ENCODE assay signal across 8 cellular contexts in genomic region chr17:46922487-46922803, GRCh38. TPM values are rescaled to one million over a fixed set of nuclear protein-coding genes. Genes with fewer than 3 reads are reported as not detected.
A peak's percentile ranks its signal among the peaks of the same experiment; 100 is the strongest.
DNase-seq lines count a peak whose midpoint lies in the region; ATAC-seq, FAIRE-seq and TF ChIP-seq lines count a peak whose summit lies in the region.

No MANE protein-coding gene starts in this region.

- peak overlapping the region; percentile 95 for H3K4me3 ChIP-seq in mucosa of descending colon

- no peak for DNase-seq in stimulated activated naive CD8-positive, alpha-beta T cell treated with anti-CD3 and anti-CD28 coated beads, Interleukin-15, Interleukin-2, amounts not matched to agents 100 U/mL and 50 U/mL, for 24 hours
- DNase-seq in mucosa of descending colon (no peak), SIG-M5 (lab: John Stamatoyannopoulos, UW) (no peak), GM12892 (ENCODE audit: insufficient read length) (no peak), cerebellar nuclear complex (lab: John Stamatoyannopoulos, UW) (no peak)

- no peak for FAIRE-seq in GM12892 (lab: Jason Lieb, UNC)

- peak overlapping the region; percentile 92 for H3K4me3 Mint-ChIP-seq in stimulated activated naive CD8-positive, alpha-beta T cell treated with anti-CD3 and anti-CD28 coated beads, Interleukin-15, Interleukin-2, amounts not matched to agents 100 ng/mL and 50 ng/mL, for 24 hours

- no peaks in the 10 kb centered on the region for H3K36me3 ChIP-seq in mucosa of descending colon (ENCODE audit: low read depth)

- H3K36me3 Mint-ChIP-seq in stimulated activated naive CD8-positive, alpha-beta T cell treated with anti-CD3 and anti-CD28 coated beads, Interleukin-15, Interleukin-2, amounts not matched to agents 100 ng/mL and 50 ng/mL, for 24 hours (ENCODE audit: low read depth), result peaks cover 21% of the 10 kb centered on the region

- H3K27ac ChIP-seq in cingulate gyrus (ENCODE audit: low read depth, low read length), result peak overlapping the region; percentile 100

- no peak for TF ChIP-seq CTCF in mucosa of descending colon (IDR thresholded peaks at IDR 0.05)

- H3K4me1 Mint-ChIP-seq in stimulated activated naive CD8-positive, alpha-beta T cell treated with anti-CD3 and anti-CD28 coated beads, Interleukin-15, Interleukin-2, amounts not matched to agents 100 ng/mL and 50 ng/mL, for 24 hours (ENCODE audit: low read depth), result peaks cover 42% of the 10 kb centered on the region

- H3K27me3 Mint-ChIP-seq in stimulated activated naive CD8-positive, alpha-beta T cell treated with anti-CD3 and anti-CD28 coated beads, Interleukin-15, Interleukin-2, amounts not matched to agents 100 ng/mL and 50 ng/mL, for 24 hours, result no peaks in the 10 kb centered on the region

- H3K9me3 Mint-ChIP-seq in stimulated activated naive CD8-positive, alpha-beta T cell treated with anti-CD3 and anti-CD28 coated beads, Interleukin-15, Interleukin-2, amounts not matched to agents 100 ng/mL and 50 ng/mL, for 24 hours, result no peaks in the 10 kb centered on the region

- H3K4me1 ChIP-seq in mucosa of descending colon (ENCODE audit: low read depth), result peaks cover 13% of the 10 kb centered on the region

- intact Hi-C loops in mucosa of descending colon (cut with DNase I, micrococcal nuclease), result no loop called here

- no peaks in the 10 kb centered on the region for H3K9me3 ChIP-seq in mucosa of descending colon

- H3K27ac Mint-ChIP-seq in stimulated activated naive CD8-positive, alpha-beta T cell treated with anti-CD3 and anti-CD28 coated beads, Interleukin-15, Interleukin-2, amounts not matched to agents 100 ng/mL and 50 ng/mL, for 24 hours, result peak overlapping the region; percentile 100

- no peak for ATAC-seq in stimulated activated naive CD8-positive, alpha-beta T cell treated with anti-CD3 and anti-CD28 coated beads, Interleukin-15, Interleukin-2, amounts not matched to agents 100 U/mL and 50 U/mL, for 24 hours
- ATAC-seq in mucosa of descending colon (peak; percentile 3), HG03521 (IDR thresholded peaks at IDR 0.05; ENCODE audit: unreplicated experiment) (no peak)

- TF ChIP-seq POLR2A in GM12892 (IDR thresholded peaks at IDR 0.05; ENCODE audit: low read depth, low read length), result no peak

RNA-seq across cellular contexts. Expression of gene GOSR2, which starts 0.5 kb away (rescaled TPM):
- 10 to 100 TPM; 53.7 to 56.5 (median 55.0) TPM for total RNA-seq in mucosa of descending colon
- polyA plus RNA-seq in GM12892 (2012; ENCODE audit: missing spikeins), result 29.6 TPM

RNA-seq across cellular contexts. Expression of gene RPRML, which starts 56.6 kb away (rescaled TPM):
- under 1 TPM in 2 of 3 donors, not detected in 1; 0.26 to 0.44 TPM for total RNA-seq in mucosa of descending colon
- not detected for polyA plus RNA-seq in GM12892 (2012; ENCODE audit: missing spikeins)
